ENCODE assay signal across 26 cellular contexts in the genomic region with DNA sequence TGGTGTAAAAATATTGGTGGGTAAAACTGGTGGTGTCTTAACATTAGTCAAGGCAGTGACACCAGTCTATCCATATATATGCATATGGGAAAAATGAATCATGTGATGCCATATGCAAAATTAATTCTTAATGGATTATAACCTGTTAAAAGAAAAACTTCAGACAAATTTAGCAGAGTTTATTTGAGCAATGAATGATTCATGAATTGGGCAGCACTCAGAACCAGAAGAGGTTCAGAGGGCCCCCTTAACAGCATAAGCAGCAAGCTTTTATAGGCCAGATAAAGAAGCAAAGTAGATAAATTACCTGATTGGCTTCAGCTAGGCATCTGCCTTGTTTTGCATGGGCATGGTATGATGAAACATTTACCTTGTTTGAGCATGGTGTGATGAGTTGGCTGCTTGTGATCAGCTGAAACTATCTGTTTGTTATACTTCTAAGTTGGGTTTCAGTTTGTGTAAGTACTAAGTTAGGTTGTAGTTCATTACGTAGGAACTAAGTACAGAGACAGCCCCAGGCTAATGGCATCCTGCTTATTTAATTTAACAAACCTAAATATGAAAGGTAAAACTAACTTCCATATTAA.
"Had no signal": no experiment of that assay in that cellular context is flagged by ENCODE, and none has a peak within 500 bp of the region (broad histone marks: within the 10 kb centered on the region; RNA-seq: fewer than 3 reads in every experiment).

No MANE protein-coding gene starts in this region.

- FAIRE-seq: kidney had no signal

- DNase-seq: activated CD4-positive, alpha-beta T cell treated with anti-CD3 and anti-CD28 coated beads, Interleukin-2, amount 50 U/mL, for 4 hours; activated effector memory CD4-positive, alpha-beta T cell treated with Interleukin-2 at 50 U/mL for 16 hours; activated naive CD4-positive, alpha-beta T cell treated with anti-CD3 and anti-CD28 coated beads, Interleukin-2, amount 10 ng/mL, durations not matched to agents 7 days and 5 days; activated naive CD8-positive, alpha-beta T cell treated with anti-CD3 and anti-CD28 coated beads, Interleukin-2, amount 50 U/mL, for 24 hours; activated T-cell treated with anti-CD3 and anti-CD28 coated beads, Interleukin-2, amount 50 U/mL, for 48 hours; anterior cingulate cortex; cerebellar nuclear complex; colonic mucosa; effector memory CD4-positive, alpha-beta T cell; kidney; left colon; midbrain; naive thymus-derived CD4-positive, alpha-beta T cell; ovary; stimulated activated CD4-positive, alpha-beta T cell treated with anti-CD3 and anti-CD28 coated beads, Interleukin-12 subunit alpha, Interleukin-12 subunit beta, amount 100 ng/mL, for 4 hours; stimulated activated CD4-positive, alpha-beta T cell treated with anti-CD3 and anti-CD28 coated beads, Interleukin-4, amount 100 ng/mL, for 4 hours; stimulated activated CD8-positive, alpha-beta memory T cell treated with anti-CD3 and anti-CD28 coated beads, Interleukin-4, amount 100 ng/mL, for 48 hours; stimulated activated naive B cell treated with anti-CD40 and anti-IgM and Interleukin-4, amounts not matched to agents 10 μg/mL and 1 μg/mL and 100 μg/mL, for 72 hours; transverse colon had no signal

- H3K9me3 Mint-ChIP-seq: activated naive CD4-positive, alpha-beta T cell treated with anti-CD3 and anti-CD28 coated beads, Interleukin-2, amount 10 ng/mL, durations not matched to agents 7 days and 5 days had no signal

- H3K4me3 ChIP-seq: cardiac muscle cell, colonic mucosa, gastroesophageal sphincter, hepatocyte, ovary, SJSA1, skin epidermis, transverse colon had no signal

- H3K27ac ChIP-seq: cardiac muscle cell, colonic mucosa, gastroesophageal sphincter, hepatocyte, ovary, SJSA1, skin epidermis, transverse colon had no signal

- H3K4me3 Mint-ChIP-seq: activated naive CD4-positive, alpha-beta T cell treated with anti-CD3 and anti-CD28 coated beads, Interleukin-2, amount 10 ng/mL, durations not matched to agents 7 days and 5 days; activated naive CD8-positive, alpha-beta T cell treated with anti-CD3 and anti-CD28 coated beads, Interleukin-2, amount 50 U/mL, for 24 hours; memory B cell; naive thymus-derived CD4-positive, alpha-beta T cell; stimulated activated naive B cell treated with anti-CD40 and anti-IgM and Interleukin-4, amounts not matched to agents 10 μg/mL and 1 μg/mL and 100 μg/mL, for 72 hours had no signal

- H3K27me3 Mint-ChIP-seq: activated naive CD4-positive, alpha-beta T cell treated with anti-CD3 and anti-CD28 coated beads, Interleukin-2, amount 10 ng/mL, durations not matched to agents 7 days and 5 days; activated naive CD8-positive, alpha-beta T cell treated with anti-CD3 and anti-CD28 coated beads, Interleukin-2, amount 50 U/mL, for 24 hours; memory B cell; naive thymus-derived CD4-positive, alpha-beta T cell; progenitor cell of endocrine pancreas; stimulated activated naive B cell treated with anti-CD40 and anti-IgM and Interleukin-4, amounts not matched to agents 10 μg/mL and 1 μg/mL and 100 μg/mL, for 72 hours had no signal

- H3K27me3 ChIP-seq: cardiac muscle cell, colonic mucosa, gastroesophageal sphincter, hepatocyte, ovary, SJSA1, transverse colon had no signal

- H3K36me3 ChIP-seq: cardiac muscle cell, colonic mucosa, ovary had no signal

- H3K9me3 ChIP-seq: colonic mucosa, ovary, SJSA1, transverse colon had no signal

- H3K4me1 ChIP-seq: colonic mucosa had no signal

- H3K27ac Mint-ChIP-seq: activated naive CD4-positive, alpha-beta T cell treated with anti-CD3 and anti-CD28 coated beads, Interleukin-2, amount 10 ng/mL, durations not matched to agents 7 days and 5 days; activated naive CD8-positive, alpha-beta T cell treated with anti-CD3 and anti-CD28 coated beads, Interleukin-2, amount 50 U/mL, for 24 hours; memory B cell; naive thymus-derived CD4-positive, alpha-beta T cell; stimulated activated naive B cell treated with anti-CD40 and anti-IgM and Interleukin-4, amounts not matched to agents 10 μg/mL and 1 μg/mL and 100 μg/mL, for 72 hours had no signal
